8 cellular contexts compared by ENCODE assay signal in genomic region chr1:1212780-1213152, GRCh38. TPM values are rescaled to one million over a fixed set of nuclear protein-coding genes. Genes with fewer than 3 reads are reported as not detected.
DNase-seq lines count a peak whose midpoint lies in the region; ATAC-seq lines count a peak whose summit lies in the region.

No MANE protein-coding gene starts in this region.

- peaks cover 61% of the 10 kb centered on the region for H3K36me3 Mint-ChIP-seq in activated T-cell treated with anti-CD3 and anti-CD28 coated beads, Interleukin-2, amount 50 U/mL, for 24 hours (ENCODE audit: low read depth)
- peaks cover 0 to 7% (median 5%) of the 10 kb centered on the region in 3 donors for H3K36me3 Mint-ChIP-seq in immature natural killer cell

- H3K9me3 Mint-ChIP-seq in activated T-cell treated with anti-CD3 and anti-CD28 coated beads, Interleukin-2, amount 50 U/mL, for 24 hours, result no peaks in the 10 kb centered on the region
- H3K9me3 Mint-ChIP-seq in immature natural killer cell, result no peaks in the 10 kb centered on the region
- no peaks in the 10 kb centered on the region for H3K9me3 Mint-ChIP-seq in stimulated activated naive CD8-positive, alpha-beta T cell treated with anti-CD3 and anti-CD28 coated beads, Interleukin-15, amount 100 ng/mL, for 72 hours

- H3K4me1 Mint-ChIP-seq in activated T-cell treated with anti-CD3 and anti-CD28 coated beads, Interleukin-2, amount 50 U/mL, for 24 hours (ENCODE audit: low read depth), result peaks cover 60% of the 10 kb centered on the region
- peaks cover 44 to 64% of the 10 kb centered on the region in 2 donors for H3K4me1 Mint-ChIP-seq in immature natural killer cell
- H3K4me1 Mint-ChIP-seq in stimulated activated naive CD8-positive, alpha-beta T cell treated with anti-CD3 and anti-CD28 coated beads, Interleukin-15, amount 100 ng/mL, for 72 hours, result peaks cover 82% of the 10 kb centered on the region

- ATAC-seq in activated CD4-positive, CD25-positive, alpha-beta regulatory T cell treated with anti-CD3 and anti-CD28 coated beads, Interleukin-2, amount 50 U/mL, for 24 hours, result no peak
- ATAC-seq in stimulated activated naive CD8-positive, alpha-beta T cell treated with anti-CD3 and anti-CD28 coated beads, Interleukin-15, amount 100 ng/mL, for 72 hours, result peak; percentile 35

- H3K4me3 Mint-ChIP-seq in activated T-cell treated with anti-CD3 and anti-CD28 coated beads, Interleukin-2, amount 50 U/mL, for 24 hours, result peak overlapping the region; percentile 85
- H3K4me3 Mint-ChIP-seq in immature natural killer cell, result peak overlapping the region; percentile 38 to 63 (median 46)
- peak overlapping the region; percentile 79 to 82 for H3K4me3 Mint-ChIP-seq in stimulated activated naive CD8-positive, alpha-beta T cell treated with anti-CD3 and anti-CD28 coated beads, Interleukin-15, amount 100 ng/mL, for 72 hours

- peak overlapping the region; percentile 87 for H3K27ac Mint-ChIP-seq in activated T-cell treated with anti-CD3 and anti-CD28 coated beads, Interleukin-2, amount 50 U/mL, for 24 hours
- peak overlapping the region in 5 of 6 donors; percentile 59 to 88 (median 72) for H3K27ac Mint-ChIP-seq in immature natural killer cell
- H3K27ac Mint-ChIP-seq in stimulated activated naive CD8-positive, alpha-beta T cell treated with anti-CD3 and anti-CD28 coated beads, Interleukin-15, amount 100 ng/mL, for 72 hours, result no peak overlapping the region

- no peaks in the 10 kb centered on the region for H3K27me3 Mint-ChIP-seq in activated T-cell treated with anti-CD3 and anti-CD28 coated beads, Interleukin-2, amount 50 U/mL, for 24 hours
- H3K27me3 Mint-ChIP-seq in immature natural killer cell (ENCODE audit: low read depth in 3 of 3), result peaks cover 26 to 54% (median 28%) of the 10 kb centered on the region in 3 donors
- H3K27me3 Mint-ChIP-seq in stimulated activated naive CD8-positive, alpha-beta T cell treated with anti-CD3 and anti-CD28 coated beads, Interleukin-15, amount 100 ng/mL, for 72 hours, result no peaks in the 10 kb centered on the region

- DNase-seq in activated CD4-positive, CD25-positive, alpha-beta regulatory T cell treated with anti-CD3 and anti-CD28 coated beads, Interleukin-2, amount 50 U/mL, for 72 hours, result peak; percentile 66
- DNase-seq in activated T-cell treated with anti-CD3 and anti-CD28 coated beads, Interleukin-2, amount 50 U/mL, for 24 hours, result peak; percentile 71
- DNase-seq in immature natural killer cell (peak; percentile 94 to 97 (median 95)), NCI-H1092 treated with DMSO at 0.1 percent for 48 hours (lab: John Stamatoyannopoulos, UW) (no peak), kidney glomerular epithelial cell (lab: John Stamatoyannopoulos, UW) (no peak), NCI-H1694 treated with DMSO at 0.1 percent for 48 hours (lab: John Stamatoyannopoulos, UW) (no peak)
- peak in 1 of 2 donors; percentile 76 for DNase-seq in stimulated activated naive CD8-positive, alpha-beta T cell treated with anti-CD3 and anti-CD28 coated beads, Interleukin-15, amount 100 ng/mL, for 72 hours

RNA-seq across cellular contexts. Expression of gene TNFRSF4, which starts 1.2 kb away (rescaled TPM):
- 10 to 100 TPM in 2 of 3 donors, 1 to 10 TPM in 1; 7.6 to 16.3 (median 12.1) TPM for polyA plus RNA-seq in immature natural killer cell

RNA-seq across cellular contexts. Expression of gene TNFRSF18, which starts 6.4 kb away (rescaled TPM):
- 100 to 1,000 TPM in 2 of 3 donors, 10 to 100 TPM in 1; 56.4 to 136 (median 105) TPM for polyA plus RNA-seq in immature natural killer cell

RNA-seq across cellular contexts. Expression of gene SDF4, which starts 19.0 kb away (rescaled TPM):
- 100 to 1,000 TPM; 157 to 240 (median 194) TPM for polyA plus RNA-seq in immature natural killer cell

RNA-seq across cellular contexts. Expression of gene B3GALT6, which starts 19.3 kb away (rescaled TPM):
- polyA plus RNA-seq in immature natural killer cell, result 10 to 100 TPM in 1 of 3 donors, 1 to 10 TPM in 2; 5.3 to 13.9 (median 9.9) TPM

RNA-seq across cellular contexts. Expression of gene C1QTNF12, which starts 33.8 kb away (rescaled TPM):
- not detected for polyA plus RNA-seq in immature natural killer cell

Comparison
In these comparisons a context has a peak if more than half of its experiments do, and no peak if none do; other contexts are left out.
1. DNase-seq: peak in activated CD4-positive, CD25-positive, alpha-beta regulatory T cell treated with anti-CD3 and anti-CD28 coated beads, Interleukin-2, amount 50 U/mL, for 72 hours (single experiment), activated T-cell treated with anti-CD3 and anti-CD28 coated beads, Interleukin-2, amount 50 U/mL, for 24 hours (single experiment) and immature natural killer cell (3 of 3); none in NCI-H1092 treated with DMSO at 0.1 percent for 48 hours (single experiment), kidney glomerular epithelial cell (single experiment) and NCI-H1694 treated with DMSO at 0.1 percent for 48 hours (single experiment).
2. H3K27ac Mint-ChIP-seq: peak in activated T-cell treated with anti-CD3 and anti-CD28 coated beads, Interleukin-2, amount 50 U/mL, for 24 hours (single experiment) and immature natural killer cell (5 of 6); none in stimulated activated naive CD8-positive, alpha-beta T cell treated with anti-CD3 and anti-CD28 coated beads, Interleukin-15, amount 100 ng/mL, for 72 hours (0 of 2).
3. Peak in every context shown above with its lines, with median percentiles within 50 percentile points of each other: H3K4me3 Mint-ChIP-seq.